ENCODE assay signal across 1 cellular context in genomic region chr13:75339635-75340374, GRCh38.
TF ChIP-seq lines count a peak whose summit lies in the region.

No MANE protein-coding gene starts in this region.

TF ChIP-seq in HepG2, 621 proteins besides CTCF, POLR2A, EP300 and RAD21 (continued from another document and continues in another):
- TF ChIP-seq MEIS1 (CRISPR knock-in tag; IDR thresholded peaks at IDR 0.05; ENCODE audit: borderline replicate concordance) = 0 out of 2 replicates have a peak, but pooled peaks have one; percentile 52
- peak; percentile 33; the same call in 1 of the 2 replicates for TF ChIP-seq GATAD1 (CRISPR knock-in tag; IDR thresholded peaks at IDR 0.05)
- TF ChIP-seq RXRB (CRISPR knock-in tag; IDR thresholded peaks at IDR 0.05; ENCODE audit: borderline replicate concordance) = peak; percentile 80
- no peak for TF ChIP-seq NONO (IDR thresholded peaks at IDR 0.05)
- 0 out of 2 replicates have a peak, but pooled peaks have one; percentile 46 for TF ChIP-seq NONO (CRISPR knock-in tag; conservative IDR thresholded peaks at IDR 0.05)
- TF ChIP-seq FOSL1 (CRISPR knock-in tag; IDR thresholded peaks at IDR 0.05; ENCODE audit: borderline replicate concordance) = peak; percentile 85; the same call in 1 of the 2 replicates
- TF ChIP-seq PAXIP1 (CRISPR knock-in tag; conservative IDR thresholded peaks at IDR 0.05) = peak; percentile 95
- TF ChIP-seq LCORL (IDR thresholded peaks at IDR 0.05) = peak; percentile 89
- TF ChIP-seq LCORL (CRISPR knock-in tag; IDR thresholded peaks at IDR 0.05) = peak; percentile 80
- TF ChIP-seq ATF1 (CRISPR knock-in tag; IDR thresholded peaks at IDR 0.05) = peak; percentile 58; the same call in 1 of the 2 replicates
- peak; percentile 97 for TF ChIP-seq ISL2 (CRISPR knock-in tag; IDR thresholded peaks at IDR 0.05)
- TF ChIP-seq SNAPC5 (CRISPR knock-in tag; IDR thresholded peaks at IDR 0.05; ENCODE audit: borderline replicate concordance) = no peak
- no peak for TF ChIP-seq CREB1 (IDR thresholded peaks at IDR 0.05)
- TF ChIP-seq CREB1 (CRISPR knock-in tag; IDR thresholded peaks at IDR 0.05) = peak; percentile 77
- peak; percentile 97 for TF ChIP-seq ARID5B (CRISPR knock-in tag; IDR thresholded peaks at IDR 0.05)
- TF ChIP-seq TOE1 (CRISPR knock-in tag; IDR thresholded peaks at IDR 0.05) = peak; percentile 53; the same call in 1 of the 2 replicates
- no peak for TF ChIP-seq ZNF282 (IDR thresholded peaks at IDR 0.05; ENCODE audit: partially characterized antibody)
- no peak; the same call in 1 of the 2 replicates for TF ChIP-seq IKZF5 (CRISPR knock-in tag; IDR thresholded peaks at IDR 0.05)
- peak; percentile 96 for TF ChIP-seq ARID3A (IDR thresholded peaks at IDR 0.05; ENCODE audit: low read depth, low read length)
- peak in 1 of 2 experiments; percentile 49; a peak in 1 of 4 replicates for TF ChIP-seq ATF4 (CRISPR knock-in tag; IDR thresholded peaks at IDR 0.05)
- TF ChIP-seq MIER3 (CRISPR knock-in tag; IDR thresholded peaks at IDR 0.05; ENCODE audit: borderline replicate concordance) = peak; percentile 78; the same call in 1 of the 2 replicates
- TF ChIP-seq USF2 (IDR thresholded peaks at IDR 0.05; ENCODE audit: low read depth, low read length) = no peak
- TF ChIP-seq USF2 (CRISPR knock-in tag; IDR thresholded peaks at IDR 0.05; ENCODE audit: borderline replicate concordance) = no peak
- TF ChIP-seq ASH2L (IDR thresholded peaks at IDR 0.05; ENCODE audit: insufficient read length, low read depth, low read length) = peak; percentile 65
- peak; percentile 9; the same call in 1 of the 2 replicates for TF ChIP-seq ZBTB21 (CRISPR knock-in tag; IDR thresholded peaks at IDR 0.05)
- TF ChIP-seq ZBTB25 (CRISPR knock-in tag; IDR thresholded peaks at IDR 0.05) = peak; percentile 65
- TF ChIP-seq ZGPAT (CRISPR knock-in tag; IDR thresholded peaks at IDR 0.05) = peak; percentile 89
- TF ChIP-seq FOXK1 (CRISPR knock-in tag; IDR thresholded peaks at IDR 0.05; ENCODE audit: borderline replicate concordance, low read depth) = peak; percentile 36; the same call in 1 of the 2 replicates
- TF ChIP-seq ZBTB26 (CRISPR knock-in tag; IDR thresholded peaks at IDR 0.05; ENCODE audit: borderline replicate concordance) = peak; percentile 53; the same call in 1 of the 2 replicates
- TF ChIP-seq SMARCE1 (IDR thresholded peaks at IDR 0.05; ENCODE audit: borderline replicate concordance) = peak; percentile 99
- peak; percentile 34; the same call in 1 of the 2 replicates for TF ChIP-seq ZNF33A (CRISPR knock-in tag; IDR thresholded peaks at IDR 0.05; ENCODE audit: borderline replicate concordance)
- peak; percentile 93; the same call in 1 of the 2 replicates for TF ChIP-seq ZBTB20 (CRISPR knock-in tag; IDR thresholded peaks at IDR 0.05; ENCODE audit: borderline replicate concordance, low read depth)
- no peak for TF ChIP-seq ZNF281 (CRISPR knock-in tag; IDR thresholded peaks at IDR 0.05; ENCODE audit: borderline replicate concordance)
- no peak; the same call in 1 of the 2 replicates for TF ChIP-seq MYPOP (CRISPR knock-in tag; IDR thresholded peaks at IDR 0.05)
